Comparison of ENCODE assay signal across 1 cellular context in the genomic region with DNA sequence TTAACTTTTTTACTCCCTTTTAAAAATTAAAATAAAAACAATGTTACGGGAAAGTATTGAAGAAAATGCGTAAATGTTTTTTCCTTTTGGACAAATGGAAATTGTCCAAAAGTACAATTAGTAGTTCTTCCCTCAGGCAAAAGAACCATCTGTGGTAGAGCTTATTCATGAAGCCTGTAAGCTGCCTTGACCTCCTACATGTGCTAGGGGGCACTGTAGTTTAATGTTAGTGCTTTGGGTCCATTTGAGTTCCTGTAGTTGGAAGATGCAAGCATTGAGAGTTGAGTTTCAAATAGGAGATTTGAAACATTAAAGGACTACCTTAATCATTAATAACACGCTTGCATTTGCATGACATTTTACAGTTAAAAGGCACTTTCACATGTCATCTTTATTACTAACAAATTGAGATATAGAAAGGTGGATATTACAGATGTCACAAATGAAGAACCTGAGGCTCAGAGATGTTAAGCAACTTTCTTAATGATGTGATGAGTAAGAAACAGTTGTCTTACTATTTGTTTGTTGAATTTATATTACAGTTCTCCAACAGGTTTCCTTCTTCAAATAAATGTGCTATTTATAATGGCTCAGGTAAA.
TF ChIP-seq lines count a peak whose summit lies in the region.

No MANE protein-coding gene starts in this region.

TF ChIP-seq in SK-N-SH, 30 proteins besides CTCF, POLR2A, EP300 and RAD21 (continued from another document):
- TF ChIP-seq ZBTB33 (IDR thresholded peaks at IDR 0.05; ENCODE audit: borderline replicate concordance, low read depth), result no peak
- no peak for TF ChIP-seq MAX (IDR thresholded peaks at IDR 0.05; ENCODE audit: low read depth)
- peak; percentile 36 for TF ChIP-seq CHD2 (IDR thresholded peaks at IDR 0.05; ENCODE audit: low read length, partially characterized antibody)
- TF ChIP-seq, protein P1, sequence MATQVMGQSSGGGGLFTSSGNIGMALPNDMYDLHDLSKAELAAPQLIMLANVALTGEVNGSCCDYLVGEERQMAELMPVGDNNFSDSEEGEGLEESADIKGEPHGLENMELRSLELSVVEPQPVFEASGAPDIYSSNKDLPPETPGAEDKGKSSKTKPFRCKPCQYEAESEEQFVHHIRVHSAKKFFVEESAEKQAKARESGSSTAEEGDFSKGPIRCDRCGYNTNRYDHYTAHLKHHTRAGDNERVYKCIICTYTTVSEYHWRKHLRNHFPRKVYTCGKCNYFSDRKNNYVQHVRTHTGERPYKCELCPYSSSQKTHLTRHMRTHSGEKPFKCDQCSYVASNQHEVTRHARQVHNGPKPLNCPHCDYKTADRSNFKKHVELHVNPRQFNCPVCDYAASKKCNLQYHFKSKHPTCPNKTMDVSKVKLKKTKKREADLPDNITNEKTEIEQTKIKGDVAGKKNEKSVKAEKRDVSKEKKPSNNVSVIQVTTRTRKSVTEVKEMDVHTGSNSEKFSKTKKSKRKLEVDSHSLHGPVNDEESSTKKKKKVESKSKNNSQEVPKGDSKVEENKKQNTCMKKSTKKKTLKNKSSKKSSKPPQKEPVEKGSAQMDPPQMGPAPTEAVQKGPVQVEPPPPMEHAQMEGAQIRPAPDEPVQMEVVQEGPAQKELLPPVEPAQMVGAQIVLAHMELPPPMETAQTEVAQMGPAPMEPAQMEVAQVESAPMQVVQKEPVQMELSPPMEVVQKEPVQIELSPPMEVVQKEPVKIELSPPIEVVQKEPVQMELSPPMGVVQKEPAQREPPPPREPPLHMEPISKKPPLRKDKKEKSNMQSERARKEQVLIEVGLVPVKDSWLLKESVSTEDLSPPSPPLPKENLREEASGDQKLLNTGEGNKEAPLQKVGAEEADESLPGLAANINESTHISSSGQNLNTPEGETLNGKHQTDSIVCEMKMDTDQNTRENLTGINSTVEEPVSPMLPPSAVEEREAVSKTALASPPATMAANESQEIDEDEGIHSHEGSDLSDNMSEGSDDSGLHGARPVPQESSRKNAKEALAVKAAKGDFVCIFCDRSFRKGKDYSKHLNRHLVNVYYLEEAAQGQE (IDR thresholded peaks at IDR 0.05; ENCODE audit: low read depth, low read length), result no peak
- TF ChIP-seq FOSL2 (IDR thresholded peaks at IDR 0.05; ENCODE audit: borderline replicate concordance, low read depth), result no peak
- TF ChIP-seq RCOR1 (IDR thresholded peaks at IDR 0.05; ENCODE audit: low read length), result peak; percentile 51; the same call in 1 of the 2 replicates
- no peak for TF ChIP-seq RFX5 (IDR thresholded peaks at IDR 0.05; ENCODE audit: low read length)
- no peak for TF ChIP-seq GATA2 (CRISPR knock-in tag; IDR thresholded peaks at IDR 0.05)
- TF ChIP-seq EZH2phosphoT487 (IDR thresholded peaks at IDR 0.05; ENCODE audit: borderline replicate concordance, low read depth), result no peak
- TF ChIP-seq JUND (IDR thresholded peaks at IDR 0.05), result no peak
- no peak for TF ChIP-seq MXI1 (IDR thresholded peaks at IDR 0.05; ENCODE audit: low read depth, low read length)
- TF ChIP-seq GABPA (IDR thresholded peaks at IDR 0.05; ENCODE audit: low read depth), result no peak
- TF ChIP-seq FOXM1 (IDR thresholded peaks at IDR 0.05; ENCODE audit: low read depth), result no peak
- no peak for TF ChIP-seq TEAD4 (IDR thresholded peaks at IDR 0.05; ENCODE audit: borderline replicate concordance, insufficient read depth)
- no peak for TF ChIP-seq SIN3A (IDR thresholded peaks at IDR 0.05; ENCODE audit: borderline replicate concordance, low read depth, low read length)
